Comparison of ENCODE assay signal across 1 cellular context in the genomic region with DNA sequence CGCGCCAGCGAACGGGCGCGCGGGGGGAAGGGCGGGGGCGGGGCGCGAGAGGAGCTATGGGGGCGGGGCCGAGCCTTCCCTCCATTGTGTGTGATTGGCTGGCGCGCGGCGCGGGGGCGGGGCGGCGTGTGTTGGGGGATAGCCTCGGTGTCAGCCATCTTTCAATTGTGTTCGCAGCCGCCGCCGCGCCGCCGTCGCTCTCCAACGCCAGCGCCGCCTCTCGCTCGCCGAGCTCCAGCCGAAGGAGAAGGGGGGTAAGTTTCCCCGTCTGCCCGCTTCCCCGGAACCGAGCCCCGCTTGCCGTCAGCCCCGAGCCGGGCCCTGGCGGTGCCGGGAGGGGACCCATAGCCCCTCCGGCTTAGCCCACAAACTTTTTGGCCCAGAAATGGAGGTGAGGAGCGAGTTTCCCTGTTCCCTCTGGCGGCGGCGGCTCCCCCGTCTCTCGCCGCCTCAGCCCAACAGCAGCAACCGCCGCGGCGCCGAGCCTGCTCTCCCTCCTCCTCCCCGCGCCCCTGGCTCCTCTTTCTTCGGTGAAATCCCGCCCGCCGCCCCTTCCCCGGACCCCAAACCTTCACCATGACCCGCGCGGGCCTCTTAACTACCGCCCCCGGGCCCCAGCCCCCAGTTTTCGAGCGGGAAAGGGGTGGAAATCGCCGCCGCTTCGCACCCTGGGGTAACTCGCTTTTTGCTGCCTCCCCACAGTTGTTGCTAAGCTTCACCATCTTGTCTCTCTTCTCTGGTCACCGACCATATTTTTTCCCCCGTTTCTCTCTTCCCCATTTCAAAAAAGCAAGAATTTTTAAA.
TF ChIP-seq lines count a peak whose summit lies in the region.

A gene (plus strand): TSS at position 159 of the 804 bp plus-strand sequence. CDS start 1,636 bp downstream, outside the sequence.

TF ChIP-seq in HepG2, 621 proteins besides CTCF, POLR2A, EP300 and RAD21 (continued from another document and continues in another):
- TF ChIP-seq, protein P1, sequence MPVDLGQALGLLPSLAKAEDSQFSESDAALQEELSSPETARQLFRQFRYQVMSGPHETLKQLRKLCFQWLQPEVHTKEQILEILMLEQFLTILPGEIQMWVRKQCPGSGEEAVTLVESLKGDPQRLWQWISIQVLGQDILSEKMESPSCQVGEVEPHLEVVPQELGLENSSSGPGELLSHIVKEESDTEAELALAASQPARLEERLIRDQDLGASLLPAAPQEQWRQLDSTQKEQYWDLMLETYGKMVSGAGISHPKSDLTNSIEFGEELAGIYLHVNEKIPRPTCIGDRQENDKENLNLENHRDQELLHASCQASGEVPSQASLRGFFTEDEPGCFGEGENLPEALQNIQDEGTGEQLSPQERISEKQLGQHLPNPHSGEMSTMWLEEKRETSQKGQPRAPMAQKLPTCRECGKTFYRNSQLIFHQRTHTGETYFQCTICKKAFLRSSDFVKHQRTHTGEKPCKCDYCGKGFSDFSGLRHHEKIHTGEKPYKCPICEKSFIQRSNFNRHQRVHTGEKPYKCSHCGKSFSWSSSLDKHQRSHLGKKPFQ (CRISPR knock-in tag; IDR thresholded peaks at IDR 0.05; ENCODE audit: insufficient replicate concordance) = no peak
- TF ChIP-seq, protein P2, sequence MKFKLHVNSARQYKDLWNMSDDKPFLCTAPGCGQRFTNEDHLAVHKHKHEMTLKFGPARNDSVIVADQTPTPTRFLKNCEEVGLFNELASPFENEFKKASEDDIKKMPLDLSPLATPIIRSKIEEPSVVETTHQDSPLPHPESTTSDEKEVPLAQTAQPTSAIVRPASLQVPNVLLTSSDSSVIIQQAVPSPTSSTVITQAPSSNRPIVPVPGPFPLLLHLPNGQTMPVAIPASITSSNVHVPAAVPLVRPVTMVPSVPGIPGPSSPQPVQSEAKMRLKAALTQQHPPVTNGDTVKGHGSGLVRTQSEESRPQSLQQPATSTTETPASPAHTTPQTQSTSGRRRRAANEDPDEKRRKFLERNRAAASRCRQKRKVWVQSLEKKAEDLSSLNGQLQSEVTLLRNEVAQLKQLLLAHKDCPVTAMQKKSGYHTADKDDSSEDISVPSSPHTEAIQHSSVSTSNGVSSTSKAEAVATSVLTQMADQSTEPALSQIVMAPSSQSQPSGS (CRISPR knock-in tag; IDR thresholded peaks at IDR 0.05) = peak; percentile 78
- TF ChIP-seq MAFK (conservative IDR thresholded peaks at IDR 0.05 in 1 of 2, IDR thresholded peaks at IDR 0.05 in 1 of 2; ENCODE audit: low read length in 2 of 2) (no peak), ZNF644 (CRISPR knock-in tag; IDR thresholded peaks at IDR 0.05; ENCODE audit: low read depth) (no peak), ARNT (IDR thresholded peaks at IDR 0.05) (no peak), ZNF75D (CRISPR knock-in tag; IDR thresholded peaks at IDR 0.05; ENCODE audit: borderline replicate concordance) (no peak), ZSCAN9 (CRISPR knock-in tag; IDR thresholded peaks at IDR 0.05; ENCODE audit: borderline replicate concordance) (no peak), DPF2 (CRISPR knock-in tag; IDR thresholded peaks at IDR 0.05; ENCODE audit: borderline replicate concordance, low read depth) (no peak), HHEX (CRISPR knock-in tag; IDR thresholded peaks at IDR 0.05) (no peak), IRF2 (CRISPR knock-in tag; IDR thresholded peaks at IDR 0.05) (peak; percentile 29; the same call in 1 of the 2 replicates), NFIC (IDR thresholded peaks at IDR 0.05; ENCODE audit: low read length) (no peak), ZNF337 (CRISPR knock-in tag; IDR thresholded peaks at IDR 0.05; ENCODE audit: borderline replicate concordance, low read depth) (no peak), MEIS1 (CRISPR knock-in tag; IDR thresholded peaks at IDR 0.05; ENCODE audit: borderline replicate concordance) (no peak), JUNB (CRISPR knock-in tag; IDR thresholded peaks at IDR 0.05; ENCODE audit: borderline replicate concordance) (no peak), WIZ (CRISPR knock-in tag; IDR thresholded peaks at IDR 0.05) (no peak), HOXA7 (CRISPR knock-in tag; IDR thresholded peaks at IDR 0.05) (no peak), TRIM24 (CRISPR knock-in tag; IDR thresholded peaks at IDR 0.05) (no peak), RELA (CRISPR knock-in tag; IDR thresholded peaks at IDR 0.05) (no peak), ZNF775 (CRISPR knock-in tag; IDR thresholded peaks at IDR 0.05; ENCODE audit: borderline replicate concordance) (no peak), ZNF879 (CRISPR knock-in tag; IDR thresholded peaks at IDR 0.05) (no peak), TBP (CRISPR knock-in tag; IDR thresholded peaks at IDR 0.05) (no peak), IRX3 (CRISPR knock-in tag; IDR thresholded peaks at IDR 0.05; ENCODE audit: borderline replicate concordance, low read depth) (0 out of 2 replicates have a peak, but pooled peaks have one; percentile 16), ZNF138 (CRISPR knock-in tag; IDR thresholded peaks at IDR 0.05; ENCODE audit: low read depth) (no peak), HNRNPH1 (optimal IDR thresholded peaks at IDR 0.05; ENCODE audit: low read depth, low read length) (no peak), HNRNPK (IDR thresholded peaks at IDR 0.05; ENCODE audit: low read depth, low read length, poor library complexity, severe bottlenecking) (peak; percentile 59), ZNF530 (CRISPR knock-in tag; IDR thresholded peaks at IDR 0.05; ENCODE audit: low read depth) (no peak), ZNF589 (CRISPR knock-in tag; conservative IDR thresholded peaks at IDR 0.05) (no peak; the same call in 1 of the 2 replicates), ZNF3 (CRISPR knock-in tag; IDR thresholded peaks at IDR 0.05) (no peak), MBNL3 (CRISPR knock-in tag; conservative IDR thresholded peaks at IDR 0.05) (no peak), ZNF781 (CRISPR knock-in tag; IDR thresholded peaks at IDR 0.05; ENCODE audit: borderline replicate concordance, not compliant biosample characterization) (no peak), MIXL1 (CRISPR knock-in tag; IDR thresholded peaks at IDR 0.05) (0 out of 2 replicates have a peak, but pooled peaks have one; percentile 17), ATF7-NPFF (CRISPR knock-in tag; IDR thresholded peaks at IDR 0.05; ENCODE audit: low read depth) (peak; percentile 88), SUZ12 (IDR thresholded peaks at IDR 0.05; ENCODE audit: low read depth, low read length) (no peak), MTA1 (CRISPR knock-in tag; IDR thresholded peaks at IDR 0.05; ENCODE audit: borderline replicate concordance) (no peak), JDP2 (CRISPR knock-in tag; IDR thresholded peaks at IDR 0.05; ENCODE audit: borderline replicate concordance) (no peak; the same call in 1 of the 2 replicates)
- TF ChIP-seq, protein P3, sequence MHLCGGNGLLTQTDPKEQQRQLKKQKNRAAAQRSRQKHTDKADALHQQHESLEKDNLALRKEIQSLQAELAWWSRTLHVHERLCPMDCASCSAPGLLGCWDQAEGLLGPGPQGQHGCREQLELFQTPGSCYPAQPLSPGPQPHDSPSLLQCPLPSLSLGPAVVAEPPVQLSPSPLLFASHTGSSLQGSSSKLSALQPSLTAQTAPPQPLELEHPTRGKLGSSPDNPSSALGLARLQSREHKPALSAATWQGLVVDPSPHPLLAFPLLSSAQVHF (CRISPR knock-in tag; IDR thresholded peaks at IDR 0.05) = 0 out of 2 replicates have a peak, but pooled peaks have one; percentile 23
- TF ChIP-seq, protein P4, sequence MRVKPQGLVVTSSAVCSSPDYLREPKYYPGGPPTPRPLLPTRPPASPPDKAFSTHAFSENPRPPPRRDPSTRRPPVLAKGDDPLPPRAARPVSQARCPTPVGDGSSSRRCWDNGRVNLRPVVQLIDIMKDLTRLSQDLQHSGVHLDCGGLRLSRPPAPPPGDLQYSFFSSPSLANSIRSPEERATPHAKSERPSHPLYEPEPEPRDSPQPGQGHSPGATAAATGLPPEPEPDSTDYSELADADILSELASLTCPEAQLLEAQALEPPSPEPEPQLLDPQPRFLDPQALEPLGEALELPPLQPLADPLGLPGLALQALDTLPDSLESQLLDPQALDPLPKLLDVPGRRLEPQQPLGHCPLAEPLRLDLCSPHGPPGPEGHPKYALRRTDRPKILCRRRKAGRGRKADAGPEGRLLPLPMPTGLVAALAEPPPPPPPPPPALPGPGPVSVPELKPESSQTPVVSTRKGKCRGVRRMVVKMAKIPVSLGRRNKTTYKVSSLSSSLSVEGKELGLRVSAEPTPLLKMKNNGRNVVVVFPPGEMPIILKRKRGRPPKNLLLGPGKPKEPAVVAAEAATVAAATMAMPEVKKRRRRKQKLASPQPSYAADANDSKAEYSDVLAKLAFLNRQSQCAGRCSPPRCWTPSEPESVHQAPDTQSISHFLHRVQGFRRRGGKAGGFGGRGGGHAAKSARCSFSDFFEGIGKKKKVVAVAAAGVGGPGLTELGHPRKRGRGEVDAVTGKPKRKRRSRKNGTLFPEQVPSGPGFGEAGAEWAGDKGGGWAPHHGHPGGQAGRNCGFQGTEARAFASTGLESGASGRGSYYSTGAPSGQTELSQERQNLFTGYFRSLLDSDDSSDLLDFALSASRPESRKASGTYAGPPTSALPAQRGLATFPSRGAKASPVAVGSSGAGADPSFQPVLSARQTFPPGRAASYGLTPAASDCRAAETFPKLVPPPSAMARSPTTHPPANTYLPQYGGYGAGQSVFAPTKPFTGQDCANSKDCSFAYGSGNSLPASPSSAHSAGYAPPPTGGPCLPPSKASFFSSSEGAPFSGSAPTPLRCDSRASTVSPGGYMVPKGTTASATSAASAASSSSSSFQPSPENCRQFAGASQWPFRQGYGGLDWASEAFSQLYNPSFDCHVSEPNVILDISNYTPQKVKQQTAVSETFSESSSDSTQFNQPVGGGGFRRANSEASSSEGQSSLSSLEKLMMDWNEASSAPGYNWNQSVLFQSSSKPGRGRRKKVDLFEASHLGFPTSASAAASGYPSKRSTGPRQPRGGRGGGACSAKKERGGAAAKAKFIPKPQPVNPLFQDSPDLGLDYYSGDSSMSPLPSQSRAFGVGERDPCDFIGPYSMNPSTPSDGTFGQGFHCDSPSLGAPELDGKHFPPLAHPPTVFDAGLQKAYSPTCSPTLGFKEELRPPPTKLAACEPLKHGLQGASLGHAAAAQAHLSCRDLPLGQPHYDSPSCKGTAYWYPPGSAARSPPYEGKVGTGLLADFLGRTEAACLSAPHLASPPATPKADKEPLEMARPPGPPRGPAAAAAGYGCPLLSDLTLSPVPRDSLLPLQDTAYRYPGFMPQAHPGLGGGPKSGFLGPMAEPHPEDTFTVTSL (CRISPR knock-in tag; IDR thresholded peaks at IDR 0.05; ENCODE audit: borderline replicate concordance) = no peak
- TF ChIP-seq, protein P5, sequence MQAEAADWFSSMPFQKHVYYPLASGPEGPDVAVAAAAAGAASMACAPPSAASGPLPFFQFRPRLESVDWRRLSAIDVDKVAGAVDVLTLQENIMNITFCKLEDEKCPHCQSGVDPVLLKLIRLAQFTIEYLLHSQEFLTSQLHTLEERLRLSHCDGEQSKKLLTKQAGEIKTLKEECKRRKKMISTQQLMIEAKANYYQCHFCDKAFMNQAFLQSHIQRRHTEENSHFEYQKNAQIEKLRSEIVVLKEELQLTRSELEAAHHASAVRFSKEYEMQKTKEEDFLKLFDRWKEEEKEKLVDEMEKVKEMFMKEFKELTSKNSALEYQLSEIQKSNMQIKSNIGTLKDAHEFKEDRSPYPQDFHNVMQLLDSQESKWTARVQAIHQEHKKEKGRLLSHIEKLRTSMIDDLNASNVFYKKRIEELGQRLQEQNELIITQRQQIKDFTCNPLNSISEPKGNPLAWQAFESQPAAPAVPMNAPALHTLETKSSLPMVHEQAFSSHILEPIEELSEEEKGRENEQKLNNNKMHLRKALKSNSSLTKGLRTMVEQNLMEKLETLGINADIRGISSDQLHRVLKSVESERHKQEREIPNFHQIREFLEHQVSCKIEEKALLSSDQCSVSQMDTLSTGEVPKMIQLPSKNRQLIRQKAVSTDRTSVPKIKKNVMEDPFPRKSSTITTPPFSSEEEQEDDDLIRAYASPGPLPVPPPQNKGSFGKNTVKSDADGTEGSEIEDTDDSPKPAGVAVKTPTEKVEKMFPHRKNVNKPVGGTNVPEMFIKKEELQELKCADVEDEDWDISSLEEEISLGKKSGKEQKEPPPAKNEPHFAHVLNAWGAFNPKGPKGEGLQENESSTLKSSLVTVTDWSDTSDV (CRISPR knock-in tag; IDR thresholded peaks at IDR 0.05) = 0 out of 2 replicates have a peak, but pooled peaks have one; percentile 23
- TF ChIP-seq, protein P6, sequence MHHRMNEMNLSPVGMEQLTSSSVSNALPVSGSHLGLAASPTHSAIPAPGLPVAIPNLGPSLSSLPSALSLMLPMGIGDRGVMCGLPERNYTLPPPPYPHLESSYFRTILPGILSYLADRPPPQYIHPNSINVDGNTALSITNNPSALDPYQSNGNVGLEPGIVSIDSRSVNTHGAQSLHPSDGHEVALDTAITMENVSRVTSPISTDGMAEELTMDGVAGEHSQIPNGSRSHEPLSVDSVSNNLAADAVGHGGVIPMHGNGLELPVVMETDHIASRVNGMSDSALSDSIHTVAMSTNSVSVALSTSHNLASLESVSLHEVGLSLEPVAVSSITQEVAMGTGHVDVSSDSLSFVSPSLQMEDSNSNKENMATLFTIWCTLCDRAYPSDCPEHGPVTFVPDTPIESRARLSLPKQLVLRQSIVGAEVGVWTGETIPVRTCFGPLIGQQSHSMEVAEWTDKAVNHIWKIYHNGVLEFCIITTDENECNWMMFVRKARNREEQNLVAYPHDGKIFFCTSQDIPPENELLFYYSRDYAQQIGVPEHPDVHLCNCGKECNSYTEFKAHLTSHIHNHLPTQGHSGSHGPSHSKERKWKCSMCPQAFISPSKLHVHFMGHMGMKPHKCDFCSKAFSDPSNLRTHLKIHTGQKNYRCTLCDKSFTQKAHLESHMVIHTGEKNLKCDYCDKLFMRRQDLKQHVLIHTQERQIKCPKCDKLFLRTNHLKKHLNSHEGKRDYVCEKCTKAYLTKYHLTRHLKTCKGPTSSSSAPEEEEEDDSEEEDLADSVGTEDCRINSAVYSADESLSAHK (CRISPR knock-in tag; IDR thresholded peaks at IDR 0.05; ENCODE audit: borderline replicate concordance) = no peak
- TF ChIP-seq, protein P7, sequence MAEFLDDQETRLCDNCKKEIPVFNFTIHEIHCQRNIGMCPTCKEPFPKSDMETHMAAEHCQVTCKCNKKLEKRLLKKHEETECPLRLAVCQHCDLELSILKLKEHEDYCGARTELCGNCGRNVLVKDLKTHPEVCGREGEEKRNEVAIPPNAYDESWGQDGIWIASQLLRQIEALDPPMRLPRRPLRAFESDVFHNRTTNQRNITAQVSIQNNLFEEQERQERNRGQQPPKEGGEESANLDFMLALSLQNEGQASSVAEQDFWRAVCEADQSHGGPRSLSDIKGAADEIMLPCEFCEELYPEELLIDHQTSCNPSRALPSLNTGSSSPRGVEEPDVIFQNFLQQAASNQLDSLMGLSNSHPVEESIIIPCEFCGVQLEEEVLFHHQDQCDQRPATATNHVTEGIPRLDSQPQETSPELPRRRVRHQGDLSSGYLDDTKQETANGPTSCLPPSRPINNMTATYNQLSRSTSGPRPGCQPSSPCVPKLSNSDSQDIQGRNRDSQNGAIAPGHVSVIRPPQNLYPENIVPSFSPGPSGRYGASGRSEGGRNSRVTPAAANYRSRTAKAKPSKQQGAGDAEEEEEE (CRISPR knock-in tag; IDR thresholded peaks at IDR 0.05; ENCODE audit: borderline replicate concordance) = no peak
- TF ChIP-seq, protein P8, sequence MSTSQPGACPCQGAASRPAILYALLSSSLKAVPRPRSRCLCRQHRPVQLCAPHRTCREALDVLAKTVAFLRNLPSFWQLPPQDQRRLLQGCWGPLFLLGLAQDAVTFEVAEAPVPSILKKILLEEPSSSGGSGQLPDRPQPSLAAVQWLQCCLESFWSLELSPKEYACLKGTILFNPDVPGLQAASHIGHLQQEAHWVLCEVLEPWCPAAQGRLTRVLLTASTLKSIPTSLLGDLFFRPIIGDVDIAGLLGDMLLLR (CRISPR knock-in tag; IDR thresholded peaks at IDR 0.05) = peak; percentile 47; the same call in 1 of the 2 replicates
- TF ChIP-seq, protein P9, sequence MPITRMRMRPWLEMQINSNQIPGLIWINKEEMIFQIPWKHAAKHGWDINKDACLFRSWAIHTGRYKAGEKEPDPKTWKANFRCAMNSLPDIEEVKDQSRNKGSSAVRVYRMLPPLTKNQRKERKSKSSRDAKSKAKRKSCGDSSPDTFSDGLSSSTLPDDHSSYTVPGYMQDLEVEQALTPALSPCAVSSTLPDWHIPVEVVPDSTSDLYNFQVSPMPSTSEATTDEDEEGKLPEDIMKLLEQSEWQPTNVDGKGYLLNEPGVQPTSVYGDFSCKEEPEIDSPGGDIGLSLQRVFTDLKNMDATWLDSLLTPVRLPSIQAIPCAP (CRISPR knock-in tag; IDR thresholded peaks at IDR 0.05; ENCODE audit: low read depth) = no peak
